In genomic region chr3:129485681-129486056, GRCh38 we compare ENCODE assay signal across 10 cellular contexts. TPM values are rescaled to one million over a fixed set of nuclear protein-coding genes. Genes with fewer than 3 reads are reported as not detected.
A peak's percentile ranks its signal among the peaks of the same experiment; 100 is the strongest.
DNase-seq lines count a peak whose midpoint lies in the region; TF ChIP-seq lines count a peak whose summit lies in the region.
"Had no signal": no experiment of that assay in that cellular context is flagged by ENCODE, and none has a peak within 500 bp of the region (broad histone marks: within the 10 kb centered on the region; RNA-seq: fewer than 3 reads in every experiment).

No MANE protein-coding gene starts in this region.

- peak overlapping the region; percentile 77 for H3K4me2 ChIP-seq in osteoblast (ENCODE audit: insufficient read depth, low read length)

- H2AFZ ChIP-seq in osteoblast (ENCODE audit: low read length), result peak overlapping the region; percentile 17

- peaks cover 54% of the 10 kb centered on the region for H3K4me1 ChIP-seq in osteoblast (ENCODE audit: insufficient read depth, low read length)

- TF ChIP-seq CTCF in fibroblast of the aortic adventitia (IDR thresholded peaks at IDR 0.05; ENCODE audit: insufficient read depth, low read length) (no peak), osteoblast (IDR thresholded peaks at IDR 0.05; ENCODE audit: extremely low read depth, low read depth, low read length) (no peak)

- DNase-seq in Ammon's horn (ENCODE audit: low spot score) (peak; percentile 83), T1000 (lab: John Stamatoyannopoulos, UW) (peak; percentile 81), fibroblast of the aortic adventitia (ENCODE audit: low read depth) (peak; percentile 99), osteoblast (ENCODE audit: insufficient read length, low spot score, missing footprints) (peak; percentile 93), AML-193 (lab: John Stamatoyannopoulos, UW) (no peak), NCI-H1092 treated with DMSO at 0.1 percent for 48 hours (lab: John Stamatoyannopoulos, UW) (no peak), retina (no peak)
- no peak for DNase-seq in activated CD8-positive, alpha-beta memory T cell treated with anti-CD3 and anti-CD28 coated beads, Interleukin-2, amount 50 U/mL, for 48 hours
- DNase-seq: DMS 273 treated with DMSO at 0.1 percent for 48 hours, T-helper 2 cell had no signal

- H3K4me3 ChIP-seq in fibroblast of the aortic adventitia (ENCODE audit: low read depth, low read length) (no peak overlapping the region), osteoblast (ENCODE audit: insufficient read depth, low read length) (no peak overlapping the region)

- no peaks in the 10 kb centered on the region for H3K9me3 ChIP-seq in osteoblast (ENCODE audit: low read depth, low read length)

- no peaks in the 10 kb centered on the region for H4K20me1 ChIP-seq in osteoblast (ENCODE audit: insufficient read depth, low read length)

- H3K27me3 ChIP-seq in osteoblast (ENCODE audit: insufficient read depth, low read length), result no peaks in the 10 kb centered on the region

- no peaks in the 10 kb centered on the region for H3K79me2 ChIP-seq in osteoblast (ENCODE audit: insufficient read depth, low read length)

- H3K36me3 ChIP-seq in osteoblast (ENCODE audit: insufficient read depth, low read length), result peaks cover 14% of the 10 kb centered on the region

- H3K27ac ChIP-seq in osteoblast (ENCODE audit: low read depth, low read length), result peak overlapping the region; percentile 96

RNA-seq across cellular contexts. Expression of gene RHO, which starts 42.8 kb away (rescaled TPM):
- total RNA-seq in fibroblast of the aortic adventitia (ENCODE audit: low replicate concordance), result not detected in 2 replicates
- not detected in 2 replicates for total RNA-seq in osteoblast

RNA-seq across cellular contexts. Expression of gene IFT122, which starts 45.6 kb away (rescaled TPM):
- total RNA-seq in fibroblast of the aortic adventitia (ENCODE audit: low replicate concordance) (21.4 and 38.0 TPM in 2 replicates), osteoblast (30.4 and 30.6 TPM in 2 replicates)

RNA-seq across cellular contexts. Expression of gene MBD4, which starts 45.9 kb away (rescaled TPM):
- total RNA-seq in fibroblast of the aortic adventitia (ENCODE audit: low replicate concordance), result 28.9 and 34.9 TPM in 2 replicates
- total RNA-seq in osteoblast, result 37.1 and 41.3 TPM in 2 replicates

RNA-seq across cellular contexts. Expression of gene EFCAB12, which starts 57.2 kb away (rescaled TPM):
- total RNA-seq in fibroblast of the aortic adventitia (ENCODE audit: low replicate concordance), result under 0.01 TPM in 1 of 2 replicates, not detected in the other
- under 0.01 TPM in 2 replicates for total RNA-seq in osteoblast

RNA-seq across cellular contexts. Expression of gene H1-8, which starts 57.3 kb away (rescaled TPM):
- not detected in 2 replicates for total RNA-seq in fibroblast of the aortic adventitia (ENCODE audit: low replicate concordance)
- total RNA-seq in osteoblast, result not detected in 2 replicates

Comparison
In these comparisons a context has a peak if more than half of its experiments do, and no peak if none do; other contexts are left out.
1. DNase-seq: peak in Ammon's horn (single experiment), T1000 (single experiment), fibroblast of the aortic adventitia (single experiment) and osteoblast (single experiment); none in AML-193 (0 of 2), NCI-H1092 treated with DMSO at 0.1 percent for 48 hours (single experiment), retina (single experiment) and activated CD8-positive, alpha-beta memory T cell treated with anti-CD3 and anti-CD28 coated beads, Interleukin-2, amount 50 U/mL, for 48 hours (single experiment).